14 cellular contexts compared by ENCODE assay signal in the genomic region with DNA sequence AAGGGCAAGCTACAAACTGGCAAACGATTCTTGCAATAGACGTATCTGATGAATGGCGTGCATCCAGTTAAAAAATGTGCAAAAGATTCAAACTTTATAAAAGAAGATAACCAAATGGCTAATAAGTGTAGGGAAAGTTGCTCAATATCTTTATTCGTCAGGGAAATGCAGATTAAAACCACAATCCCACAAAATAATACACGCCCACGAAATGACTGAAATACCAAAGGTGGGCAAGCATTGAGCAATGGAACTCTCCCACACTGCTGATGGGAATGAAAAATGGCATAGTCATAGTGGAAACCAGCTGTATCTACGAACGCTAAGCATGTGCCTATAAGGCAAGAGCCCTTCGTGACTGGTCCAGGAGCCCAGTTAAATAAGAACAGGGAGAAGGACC.
DNase-seq lines count a peak whose midpoint lies in the region; ATAC-seq, FAIRE-seq and TF ChIP-seq lines count a peak whose summit lies in the region.
"Had no signal": no experiment of that assay in that cellular context is flagged by ENCODE, and none has a peak within 500 bp of the region (broad histone marks: within the 10 kb centered on the region; RNA-seq: fewer than 3 reads in every experiment).

No MANE protein-coding gene starts in this region.

- H3K27me3 ChIP-seq in astrocyte (ENCODE audit: insufficient read depth, low read length) (no peaks in the 10 kb centered on the region), keratinocyte (ENCODE audit: control insufficient read depth, extremely low read depth, insufficient read depth, low read length) (peaks cover 5% of the 10 kb centered on the region)
- H3K27me3 ChIP-seq: ovary had no signal

- no peaks in the 10 kb centered on the region for H4K20me1 ChIP-seq in astrocyte (ENCODE audit: insufficient read depth, low read length)
- no peaks in the 10 kb centered on the region for H4K20me1 ChIP-seq in keratinocyte (ENCODE audit: control insufficient read depth, extremely low read depth, insufficient read depth, low read length)

- H3K4me1 ChIP-seq in astrocyte (ENCODE audit: insufficient read depth, low read length) = peaks cover 28% of the 10 kb centered on the region
- peaks cover 8% of the 10 kb centered on the region for H3K4me1 ChIP-seq in keratinocyte (ENCODE audit: control insufficient read depth, extremely low read depth, insufficient read depth, low read length)
- H3K4me1 ChIP-seq: left ventricle myocardium inferior had no signal

- H3K4me3 ChIP-seq in AG10803 (ENCODE audit: low read length) (no peak overlapping the region), astrocyte (ENCODE audit: insufficient read depth, low read depth, low read length) (no peak overlapping the region), keratinocyte (ENCODE audit: control insufficient read depth in 2 of 3, extremely low read depth in 1 of 3, insufficient read depth in 2 of 3, low read depth in 1 of 3, low read length in 3 of 3) (no peak overlapping the region)
- H3K4me3 ChIP-seq: left ventricle myocardium inferior, ovary had no signal

- H3K9me3 ChIP-seq in astrocyte (ENCODE audit: insufficient read depth, low read depth, low read length) (no peaks in the 10 kb centered on the region), keratinocyte (ENCODE audit: control insufficient read depth, low read depth, low read length) (no peaks in the 10 kb centered on the region)
- H3K9me3 ChIP-seq: ovary had no signal

- H3K27me3 Mint-ChIP-seq in astrocyte (ENCODE audit: low read depth, unreplicated experiment) (peaks cover 8% of the 10 kb centered on the region), T-cell (peaks cover 19 to 24% of the 10 kb centered on the region in 2 donors)

- H3K4me1 Mint-ChIP-seq in astrocyte (ENCODE audit: low read depth, unreplicated experiment) (peaks cover 16% of the 10 kb centered on the region), T-cell (no peaks in the 10 kb centered on the region)

- H3K9ac ChIP-seq in astrocyte (ENCODE audit: low read length) = no peak overlapping the region
- no peak overlapping the region for H3K9ac ChIP-seq in keratinocyte (ENCODE audit: control insufficient read depth, extremely low read depth, insufficient read depth, low read length)

- dilution Hi-C loops in keratinocyte (cut with MboI; ENCODE audit: extremely low pct_ligation_motif_present, low sequenced_read_pairs) = no loop called here

- FAIRE-seq in HTR-8/SVneo (lab: Jason Lieb, UNC) (peak; percentile 91), astrocyte (lab: Jason Lieb, UNC) (peak; percentile 90), keratinocyte (lab: Jason Lieb, UNC) (peak; percentile 29)

- H3K27ac Mint-ChIP-seq in astrocyte (ENCODE audit: unreplicated experiment) = no peak overlapping the region
- no peak overlapping the region for H3K27ac Mint-ChIP-seq in T-cell
- H3K27ac Mint-ChIP-seq: CD14-positive monocyte; T-helper 2 cell treated with Interferon-gamma antibody and Interleukin-4, amounts not matched to agents 5 μg/mL and 100 μg/mL, for 36 hours had no signal

- H3K27ac ChIP-seq in astrocyte (ENCODE audit: low read depth, low read length) = peak overlapping the region; percentile 55
- no peak overlapping the region for H3K27ac ChIP-seq in keratinocyte (ENCODE audit: control insufficient read depth, insufficient read depth, low read length)
- H3K27ac ChIP-seq: left ventricle myocardium inferior, ovary had no signal

- no peaks in the 10 kb centered on the region for H3K9me1 ChIP-seq in keratinocyte (ENCODE audit: control insufficient read depth, extremely low read depth, insufficient read depth, low read length)

- H3K36me3 ChIP-seq in astrocyte (ENCODE audit: insufficient read depth, low read length) = no peaks in the 10 kb centered on the region
- H3K36me3 ChIP-seq in keratinocyte (ENCODE audit: control insufficient read depth in 2 of 2, extremely low read depth in 1 of 2, insufficient read depth in 2 of 2, low read length in 2 of 2) = no peaks in the 10 kb centered on the region
- H3K36me3 ChIP-seq: left ventricle myocardium inferior, ovary had no signal

- CTCF ChIA-PET in T-cell (lab: Charles Lee) = no interaction called here

- POLR2A ChIA-PET in T-cell (lab: Charles Lee) = no interaction called here

- ATAC-seq in GM18873 (IDR thresholded peaks at IDR 0.05; ENCODE audit: low FRiP score, unreplicated experiment) = no peak
- ATAC-seq in HG02763 (IDR thresholded peaks at IDR 0.05; ENCODE audit: unreplicated experiment) = no peak
- no peak for ATAC-seq in T-cell (replicated peaks in 1 of 4)
- no peak for ATAC-seq in GM18861 (IDR thresholded peaks at IDR 0.05; ENCODE audit: unreplicated experiment)

- H3K4me2 ChIP-seq in astrocyte (ENCODE audit: low read length) (peak overlapping the region; percentile 48), keratinocyte (ENCODE audit: control insufficient read depth, extremely low read depth, insufficient read depth, low read depth, low read length) (no peak overlapping the region)

- DNase-seq in AG10803 (ENCODE audit: low read depth) (peak; percentile 100), HTR-8/SVneo (ENCODE audit: insufficient read length, low spot score) (peak; percentile 84), astrocyte (ENCODE audit: low read depth) (peak; percentile 98), keratinocyte (ENCODE audit: low read depth, low spot score) (peak; percentile 11), T-cell (no peak)
- DNase-seq: left ventricle myocardium inferior; NK-92 treated with Interleukin-12 subunit alpha and Interleukin-12 subunit beta, amount 100 ng/mL, for 24 hours; ovary; stimulated activated CD4-positive, alpha-beta T cell treated with anti-CD3 and anti-CD28 coated beads, Interleukin-4, amount 100 ng/mL, for 1 hour had no signal

- TF ChIP-seq CTCF in AG10803 (conservative IDR thresholded peaks at IDR 0.05; ENCODE audit: low read length) (no peak), astrocyte (IDR thresholded peaks at IDR 0.05; ENCODE audit: insufficient read depth, low read depth, low read length) (no peak), keratinocyte (optimal IDR thresholded peaks at IDR 0.05 in 1 of 3, IDR thresholded peaks at IDR 0.05 in 1 of 3, conservative IDR thresholded peaks at IDR 0.05 in 1 of 3; ENCODE audit: extremely low read depth in 1 of 3, insufficient read depth in 2 of 3, low read length in 3 of 3) (no peak)

- H3K36me3 Mint-ChIP-seq in astrocyte (ENCODE audit: low read depth, unreplicated experiment) = no peaks in the 10 kb centered on the region
- H3K36me3 Mint-ChIP-seq in T-cell = no peaks in the 10 kb centered on the region
- H3K36me3 Mint-ChIP-seq: CD14-positive monocyte had no signal

- H3K9me3 Mint-ChIP-seq in astrocyte (ENCODE audit: unreplicated experiment) (peaks cover 4% of the 10 kb centered on the region), T-cell (peaks cover 0 to 13% (median 0%) of the 10 kb centered on the region in 3 donors)
- H3K9me3 Mint-ChIP-seq: T-helper 2 cell treated with Interferon-gamma antibody and Interleukin-4, amounts not matched to agents 5 μg/mL and 100 μg/mL, for 36 hours had no signal

- H2AFZ ChIP-seq in astrocyte (ENCODE audit: low read depth, low read length) (no peak overlapping the region), keratinocyte (ENCODE audit: control insufficient read depth, low read length) (no peak overlapping the region)

- H3K79me2 ChIP-seq in astrocyte (ENCODE audit: insufficient read depth, low read length) (no peaks in the 10 kb centered on the region), keratinocyte (ENCODE audit: control insufficient read depth, insufficient read depth, low read length) (no peaks in the 10 kb centered on the region)

- H3K4me3 Mint-ChIP-seq in astrocyte (ENCODE audit: unreplicated experiment) (no peak overlapping the region), T-cell (no peak overlapping the region)
- H3K4me3 Mint-ChIP-seq: T-helper 2 cell treated with Interferon-gamma antibody and Interleukin-4, amounts not matched to agents 5 μg/mL and 100 μg/mL, for 36 hours had no signal

Comparison
In these comparisons a context has a peak if more than half of its experiments do, and no peak if none do; other contexts are left out.
1. DNase-seq: peak in AG10803 (single experiment), HTR-8/SVneo (single experiment), astrocyte (single experiment) and keratinocyte (single experiment); none in T-cell (0 of 34).